In genomic region chr1:44031900-44032817, GRCh38 we compare ENCODE assay signal across 8 cellular contexts. TPM values are rescaled to one million over a fixed set of nuclear protein-coding genes. Genes with fewer than 3 reads are reported as not detected.
A peak's percentile ranks its signal among the peaks of the same experiment; 100 is the strongest.
DNase-seq lines count a peak whose midpoint lies in the region; ATAC-seq and TF ChIP-seq lines count a peak whose summit lies in the region.

No MANE protein-coding gene starts in this region.

- WGBS in mammary epithelial cell (ENCODE audit: low coverage, missing lambda C conversion rate): 59% methylated on average over 10 of the region's 10 CpGs

- H3K4me3 ChIP-seq in A673 (ENCODE audit: low read depth, low read length, poor library complexity, severe bottlenecking) (peak overlapping the region; percentile 91), HUES6 (ENCODE audit: low read depth, low read length) (peak overlapping the region; percentile 75), mammary epithelial cell (replicated peaks in 1 of 3; ENCODE audit: insufficient read depth in 1 of 3, low read depth in 2 of 3, low read length in 3 of 3) (peak overlapping the region in 2 of 3 experiments; percentile 78 to 83), mucosa of descending colon (no peak overlapping the region)

- DNase-seq in A673 (ENCODE audit: low spot score) (no peak), mammary epithelial cell (peak; percentile 19), mucosa of descending colon (peak in 1 of 3 donors; percentile 41), SK-N-DZ (ENCODE audit: low spot score) (no peak), OCI-M2 (lab: John Stamatoyannopoulos, UW; ENCODE audit: unreplicated experiment) (no peak), cardiac septum (ENCODE audit: low spot score) (no peak), NCI-H345 (lab: John Stamatoyannopoulos, UW) (no peak)

- dilution Hi-C loops in mammary epithelial cell (cut with HindIII; ENCODE audit: low sequenced_read_pairs): no loop called here

- TF ChIP-seq CTCF in A673 (conservative IDR thresholded peaks at IDR 0.05; ENCODE audit: low read depth, low read length): no peak
- no peak for TF ChIP-seq CTCF in mammary epithelial cell (conservative IDR thresholded peaks at IDR 0.05 in 1 of 2, IDR thresholded peaks at IDR 0.05 in 1 of 2; ENCODE audit: extremely low read depth in 1 of 2, insufficient read depth in 1 of 2, low read depth in 1 of 2, low read length in 2 of 2)
- no peak for TF ChIP-seq CTCF in mucosa of descending colon (IDR thresholded peaks at IDR 0.05)

- H3K9ac ChIP-seq in HUES6 (ENCODE audit: low read length) (peak overlapping the region; percentile 80), mammary epithelial cell (ENCODE audit: insufficient read depth, low read length) (peak overlapping the region; percentile 81)

- intact Hi-C loops in A673 (cut with micrococcal nuclease; ENCODE audit: unreplicated experiment) (no loop called here), mammary epithelial cell (cut with micrococcal nuclease) (loop anchor here (1.0 to 10.0 kb wide), 3 partner anchors 269 to 367 kb away; partner anchors contain the start of gene ST3GAL3), mucosa of descending colon (cut with DNase I, micrococcal nuclease) (no loop called here), cardiac septum (cut with DNase I) (loop anchor here (5.0 to 10.0 kb wide), 2 partner anchors 85 to 497 kb away; partner anchors contain the start of genes IPO13 and PTPRF)

- in situ Hi-C loops in mammary epithelial cell (cut with MboI; ENCODE audit: low sequenced_read_pairs in 2 of 2): no loop called here

- H3K36me3 ChIP-seq in A673 (ENCODE audit: insufficient read depth, low read length, poor library complexity, severe bottlenecking) (no peaks in the 10 kb centered on the region), HUES6 (ENCODE audit: control insufficient read depth, insufficient read depth, low read length) (no peaks in the 10 kb centered on the region), mammary epithelial cell (ENCODE audit: insufficient read depth, low read length) (no peaks in the 10 kb centered on the region), mucosa of descending colon (ENCODE audit: low read depth) (no peaks in the 10 kb centered on the region)

- peak overlapping the region; percentile 93 for H3K4me2 ChIP-seq in mammary epithelial cell (ENCODE audit: insufficient read depth, low read depth, low read length)

- BruUV-seq in A673 (replicated peaks; lab: Mats Ljungman, UMichigan): TSS peak; percentile 45
- no TSS peak for BruUV-seq in mammary epithelial cell (replicated peaks; lab: Mats Ljungman, UMichigan)

- H3K4me1 ChIP-seq in A673 (ENCODE audit: insufficient read depth, low read length, poor library complexity, severe bottlenecking) (peaks cover 27% of the 10 kb centered on the region), HUES6 (ENCODE audit: control insufficient read depth, insufficient read depth, low read length) (peaks cover 40% of the 10 kb centered on the region), mammary epithelial cell (ENCODE audit: insufficient read depth, low read length) (peaks cover 35% of the 10 kb centered on the region), mucosa of descending colon (ENCODE audit: low read depth) (peaks cover 39% of the 10 kb centered on the region)

- H3K27me3 ChIP-seq in A673 (replicated peaks; ENCODE audit: insufficient read depth, low read depth, low read length, poor library complexity) (no peaks in the 10 kb centered on the region), HUES6 (ENCODE audit: control insufficient read depth, insufficient read depth, low read length) (peaks cover 4% of the 10 kb centered on the region; the same call in 1 of the 2 replicates), mammary epithelial cell (ENCODE audit: insufficient read depth, low read length) (no peaks in the 10 kb centered on the region)

- H2AFZ ChIP-seq in mammary epithelial cell (ENCODE audit: low read depth, low read length): peak overlapping the region; percentile 69

- CTCF ChIA-PET in A673 (lab: Charles Lee): interaction anchor here (1.2 kb wide), 1 partner anchor 269 kb away, joined by 4 read pairs; no protein-coding TSS in a partner anchor
- CTCF ChIA-PET in mammary epithelial cell (lab: Charles Lee; ENCODE audit: low non-redundant PET): no interaction called here

- POLR2A ChIA-PET in A673 (lab: Charles Lee; ENCODE audit: low non-redundant PET): interaction anchor here (0.6 kb wide), 2 partner anchors 10 to 94 kb away, joined by 4 to 5 read pairs; no protein-coding TSS in a partner anchor

- H3K9me3 ChIP-seq in A673 (ENCODE audit: low read depth, low read length, poor library complexity, severe bottlenecking) (no peaks in the 10 kb centered on the region), HUES6 (ENCODE audit: control insufficient read depth, insufficient read depth, low read depth, low read length) (no peaks in the 10 kb centered on the region), mammary epithelial cell (replicated peaks; ENCODE audit: insufficient read depth, low read length) (no peaks in the 10 kb centered on the region), mucosa of descending colon (no peaks in the 10 kb centered on the region)

- peaks cover 6% of the 10 kb centered on the region for H3K79me2 ChIP-seq in mammary epithelial cell (ENCODE audit: insufficient read depth, low read length)

- ATAC-seq in mucosa of descending colon: peak; percentile 7

- H3K27ac ChIP-seq in A673 (ENCODE audit: low read depth, low read length, poor library complexity, severe bottlenecking) (peak overlapping the region; percentile 90), HUES6 (ENCODE audit: low read depth, low read length) (peak overlapping the region; percentile 52; the same call in 1 of the 2 replicates), mammary epithelial cell (ENCODE audit: insufficient read depth, low read depth, low read length) (no peak overlapping the region)

- no peaks in the 10 kb centered on the region for H4K20me1 ChIP-seq in mammary epithelial cell (ENCODE audit: insufficient read depth, low read length)

RNA-seq across cellular contexts. Expression of gene SLC6A9, which starts 0.9 kb away (rescaled TPM):
- total RNA-seq in A673 (2021): 31.4 and 40.8 TPM in 2 replicates
- total RNA-seq in mammary epithelial cell: 10 to 100 TPM; 32.5 to 54.0 TPM
- polyA plus RNA-seq in mammary epithelial cell: 12.9 TPM
- polyA minus RNA-seq in mammary epithelial cell: 39.3 TPM
- 10 to 100 TPM; 21.1 to 52.5 (median 38.1) TPM for total RNA-seq in mucosa of descending colon
- 1.4 and 2.4 TPM in 2 replicates for polyA plus RNA-seq in SK-N-DZ (2014; cell fraction: cytosol; rRNA removed)
- polyA plus RNA-seq in SK-N-DZ (2014; cell fraction: nucleus; rRNA removed): 4.3 and 5.4 TPM in 2 replicates
- total RNA-seq in cardiac septum: 1.8 TPM

RNA-seq across cellular contexts. Expression of gene CCDC24, which starts 40.8 kb away (rescaled TPM):
- total RNA-seq in A673 (2021) (5.6 and 7.9 TPM in 2 replicates), mammary epithelial cell (10 to 100 TPM in 1 of 2 donors, 1 to 10 TPM in 1; 5.8 to 10.5 TPM), mucosa of descending colon (10 to 100 TPM; 13.4 to 19.6 (median 16.9) TPM), cardiac septum (1.9 TPM)
- polyA plus RNA-seq in mammary epithelial cell: 5.4 TPM
- 1.3 TPM for polyA minus RNA-seq in mammary epithelial cell
- 5.1 and 7.1 TPM in 2 replicates for polyA plus RNA-seq in SK-N-DZ (2014; cell fraction: cytosol; rRNA removed)
- polyA plus RNA-seq in SK-N-DZ (2014; cell fraction: nucleus; rRNA removed): 11.6 and 14.3 TPM in 2 replicates

RNA-seq across cellular contexts. Expression of gene B4GALT2, which starts 53.1 kb away (rescaled TPM):
- total RNA-seq in A673 (2021) (71.5 and 76.4 TPM in 2 replicates), mammary epithelial cell (100 to 1,000 TPM in 1 of 2 donors, 10 to 100 TPM in 1; 88.2 to 103 TPM), mucosa of descending colon (10 to 100 TPM; 20.0 to 33.6 (median 28.1) TPM), cardiac septum (44.3 TPM)
- 71.7 TPM for polyA plus RNA-seq in mammary epithelial cell
- polyA minus RNA-seq in mammary epithelial cell: 102 TPM
- 87.4 and 102 TPM in 2 replicates for polyA plus RNA-seq in SK-N-DZ (2014; cell fraction: cytosol; rRNA removed)
- polyA plus RNA-seq in SK-N-DZ (2014; cell fraction: nucleus; rRNA removed): 61.8 and 91.4 TPM in 2 replicates

RNA-seq across cellular contexts. Expression of gene ATP6V0B, which starts 57.4 kb away (rescaled TPM):
- 153 and 181 TPM in 2 replicates for total RNA-seq in A673 (2021)
- 100 to 1,000 TPM in 1 of 2 donors, 10 to 100 TPM in 1; 84.4 to 127 TPM for total RNA-seq in mammary epithelial cell
- polyA plus RNA-seq in mammary epithelial cell: 199 TPM
- 104 TPM for polyA minus RNA-seq in mammary epithelial cell
- 100 to 1,000 TPM; 116 to 184 (median 158) TPM for total RNA-seq in mucosa of descending colon
- polyA plus RNA-seq in SK-N-DZ (2014; cell fraction: cytosol; rRNA removed): 240 and 241 TPM in 2 replicates
- 211 and 230 TPM in 2 replicates for polyA plus RNA-seq in SK-N-DZ (2014; cell fraction: nucleus; rRNA removed)
- total RNA-seq in cardiac septum: 81.6 TPM

Comparison
In these comparisons a context has a peak if more than half of its experiments do, and no peak if none do; other contexts are left out.
1. intact Hi-C loops: an anchor here in mammary epithelial cell (1.0 to 10.0 kb wide) and cardiac septum (5.0 to 10.0 kb wide); none called in A673 and mucosa of descending colon.